23 cellular contexts compared by ENCODE assay signal in the genomic region with DNA sequence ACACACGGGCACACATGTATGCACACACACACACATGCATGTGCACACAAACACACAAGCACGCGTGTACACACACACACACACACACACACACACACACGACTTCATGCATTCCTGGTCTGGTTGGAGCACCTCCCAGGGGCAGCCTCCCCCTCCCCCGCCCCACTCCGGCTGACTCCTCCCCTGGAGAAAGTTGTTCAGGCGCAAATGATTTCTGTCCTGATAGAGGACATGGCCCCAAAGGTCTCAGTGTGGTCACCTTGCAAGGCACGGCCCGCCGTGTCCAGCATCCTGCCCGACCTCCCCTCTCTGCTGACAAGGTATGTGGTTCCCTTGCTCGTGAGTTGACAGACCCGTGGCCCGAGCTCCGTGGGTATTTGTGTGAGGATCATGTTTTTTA.
"Had no signal": no experiment of that assay in that cellular context is flagged by ENCODE, and none has a peak within 500 bp of the region (broad histone marks: within the 10 kb centered on the region; RNA-seq: fewer than 3 reads in every experiment).

No MANE protein-coding gene starts in this region.

- H3K9me3 Mint-ChIP-seq: activated B cell treated with CpG ODN at 0.5 μM for 24 hours; activated CD8-positive, alpha-beta T cell treated with anti-CD3 and anti-CD28 coated beads for 36 hours; activated naive CD4-positive, alpha-beta T cell treated with anti-CD3 and anti-CD28 coated beads, Interleukin-2, amount 50 U/mL, for 24 hours; activated T-cell treated with anti-CD3 and anti-CD28 coated beads, Interleukin-2, amount 50 U/mL, for 4 hours; activated T-helper 2 cell treated with anti-CD3 and anti-CD28 coated beads, Interferon-gamma antibody, Interleukin-2, Interleukin-4, amounts not matched to agents 10 μg/mL and 5 μg/mL and 100 μg/mL, durations not matched to agents 14 hours and 24 hours and 36 hours; immature natural killer cell; natural killer cell; stimulated activated naive CD8-positive, alpha-beta T cell treated with anti-CD3 and anti-CD28 coated beads, Interleukin-15, amount 100 ng/mL, for 72 hours had no signal

- H3K27me3 Mint-ChIP-seq: activated B cell treated with CpG ODN at 0.5 μM for 24 hours; activated CD8-positive, alpha-beta T cell treated with anti-CD3 and anti-CD28 coated beads for 36 hours; activated naive CD4-positive, alpha-beta T cell treated with anti-CD3 and anti-CD28 coated beads, Interleukin-2, amount 50 U/mL, for 24 hours; stimulated activated naive CD8-positive, alpha-beta T cell treated with anti-CD3 and anti-CD28 coated beads, Interleukin-15, amount 100 ng/mL, for 72 hours had no signal

- H3K27ac Mint-ChIP-seq: activated B cell treated with CpG ODN at 0.5 μM for 24 hours; activated CD8-positive, alpha-beta T cell treated with anti-CD3 and anti-CD28 coated beads for 36 hours; activated naive CD4-positive, alpha-beta T cell treated with anti-CD3 and anti-CD28 coated beads, Interleukin-2, amount 50 U/mL, for 24 hours; activated T-helper 2 cell treated with anti-CD3 and anti-CD28 coated beads, Interferon-gamma antibody, Interleukin-2, Interleukin-4, amounts not matched to agents 10 μg/mL and 5 μg/mL and 100 μg/mL, durations not matched to agents 14 hours and 24 hours and 36 hours; immature natural killer cell; natural killer cell had no signal

- H3K36me3 Mint-ChIP-seq: activated naive CD4-positive, alpha-beta T cell treated with anti-CD3 and anti-CD28 coated beads, Interleukin-2, amount 50 U/mL, for 24 hours; immature natural killer cell; natural killer cell had no signal

- ATAC-seq: activated CD8-positive, alpha-beta T cell treated with anti-CD3 and anti-CD28 coated beads for 36 hours; activated T-cell treated with anti-CD3 and anti-CD28 coated beads, Interleukin-2, amount 50 U/mL, for 4 hours; esophagus mucosa; heart left ventricle; left colon; natural killer cell; right lobe of liver; stimulated activated naive CD8-positive, alpha-beta T cell treated with anti-CD3 and anti-CD28 coated beads, Interleukin-15, amount 100 ng/mL, for 72 hours had no signal

- DNase-seq: activated B cell treated with CpG ODN at 0.5 μM for 24 hours; activated CD4-positive, alpha-beta T cell treated with anti-CD3 and anti-CD28 coated beads, Interleukin-2, amount 50 U/mL, for 1 hour; activated CD8-positive, alpha-beta T cell treated with anti-CD3 and anti-CD28 coated beads for 36 hours; activated T-cell treated with anti-CD3 and anti-CD28 coated beads, Interleukin-2, amount 50 U/mL, for 4 hours; adrenal gland; aorta; brain microvascular endothelial cell; heart left ventricle; hypothalamus; immature natural killer cell; kidney; left colon; mesenchymal stem cell; natural killer cell; right lobe of liver; stimulated activated CD4-positive, alpha-beta T cell treated with anti-CD3 and anti-CD28 coated beads, Interleukin-12 subunit alpha, Interleukin-12 subunit beta, amount 100 ng/mL, for 4 hours; stimulated activated CD4-positive, alpha-beta T cell treated with anti-CD3 and anti-CD28 coated beads, Interleukin-4, amount 100 ng/mL, for 1 hour; stimulated activated naive CD8-positive, alpha-beta T cell treated with anti-CD3 and anti-CD28 coated beads, Interleukin-15, amount 100 ng/mL, for 72 hours; T-helper 2 cell; tibial artery had no signal

- H3K4me1 Mint-ChIP-seq: activated naive CD4-positive, alpha-beta T cell treated with anti-CD3 and anti-CD28 coated beads, Interleukin-2, amount 50 U/mL, for 24 hours; immature natural killer cell; natural killer cell; stimulated activated naive CD8-positive, alpha-beta T cell treated with anti-CD3 and anti-CD28 coated beads, Interleukin-15, amount 100 ng/mL, for 72 hours had no signal

- H3K4me3 Mint-ChIP-seq: activated B cell treated with CpG ODN at 0.5 μM for 24 hours; activated CD8-positive, alpha-beta T cell treated with anti-CD3 and anti-CD28 coated beads for 36 hours; activated naive CD4-positive, alpha-beta T cell treated with anti-CD3 and anti-CD28 coated beads, Interleukin-2, amount 50 U/mL, for 24 hours; activated T-cell treated with anti-CD3 and anti-CD28 coated beads, Interleukin-2, amount 50 U/mL, for 4 hours; immature natural killer cell; natural killer cell; stimulated activated naive CD8-positive, alpha-beta T cell treated with anti-CD3 and anti-CD28 coated beads, Interleukin-15, amount 100 ng/mL, for 72 hours had no signal
